ENCODE assay signal across 1 cellular context in genomic region chr20:62069741-62070216, GRCh38.
TF ChIP-seq lines count a peak whose summit lies in the region.

No MANE protein-coding gene starts in this region.

TF ChIP-seq in HepG2, 621 proteins besides CTCF, POLR2A, EP300 and RAD21:
- TF ChIP-seq ZNF605 (CRISPR knock-in tag; IDR thresholded peaks at IDR 0.05) (no peak), TBX2 (CRISPR knock-in tag; IDR thresholded peaks at IDR 0.05; ENCODE audit: borderline replicate concordance) (0 out of 2 replicates have a peak, but pooled peaks have one; percentile 2), ZNF7 (CRISPR knock-in tag; IDR thresholded peaks at IDR 0.05) (0 out of 2 replicates have a peak, but pooled peaks have one; percentile 2), KDM2A (CRISPR knock-in tag; IDR thresholded peaks at IDR 0.05; ENCODE audit: borderline replicate concordance, low read depth) (0 out of 2 replicates have a peak, but pooled peaks have one; percentile 19)
- TF ChIP-seq, protein P1, sequence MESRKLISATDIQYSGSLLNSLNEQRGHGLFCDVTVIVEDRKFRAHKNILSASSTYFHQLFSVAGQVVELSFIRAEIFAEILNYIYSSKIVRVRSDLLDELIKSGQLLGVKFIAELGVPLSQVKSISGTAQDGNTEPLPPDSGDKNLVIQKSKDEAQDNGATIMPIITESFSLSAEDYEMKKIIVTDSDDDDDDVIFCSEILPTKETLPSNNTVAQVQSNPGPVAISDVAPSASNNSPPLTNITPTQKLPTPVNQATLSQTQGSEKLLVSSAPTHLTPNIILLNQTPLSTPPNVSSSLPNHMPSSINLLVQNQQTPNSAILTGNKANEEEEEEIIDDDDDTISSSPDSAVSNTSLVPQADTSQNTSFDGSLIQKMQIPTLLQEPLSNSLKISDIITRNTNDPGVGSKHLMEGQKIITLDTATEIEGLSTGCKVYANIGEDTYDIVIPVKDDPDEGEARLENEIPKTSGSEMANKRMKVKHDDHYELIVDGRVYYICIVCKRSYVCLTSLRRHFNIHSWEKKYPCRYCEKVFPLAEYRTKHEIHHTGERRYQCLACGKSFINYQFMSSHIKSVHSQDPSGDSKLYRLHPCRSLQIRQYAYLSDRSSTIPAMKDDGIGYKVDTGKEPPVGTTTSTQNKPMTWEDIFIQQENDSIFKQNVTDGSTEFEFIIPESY (CRISPR knock-in tag; IDR thresholded peaks at IDR 0.05): peak; percentile 82
